In genomic region chr1:101041300-101041699, GRCh38 we compare ENCODE assay signal across 1 cellular context.
A peak's percentile ranks its signal among the peaks of the same experiment; 100 is the strongest.
TF ChIP-seq lines count a peak whose summit lies in the region.

No MANE protein-coding gene starts in this region.

TF ChIP-seq in K562, 482 proteins besides CTCF, POLR2A, EP300 and RAD21:
- TF ChIP-seq, protein P1, sequence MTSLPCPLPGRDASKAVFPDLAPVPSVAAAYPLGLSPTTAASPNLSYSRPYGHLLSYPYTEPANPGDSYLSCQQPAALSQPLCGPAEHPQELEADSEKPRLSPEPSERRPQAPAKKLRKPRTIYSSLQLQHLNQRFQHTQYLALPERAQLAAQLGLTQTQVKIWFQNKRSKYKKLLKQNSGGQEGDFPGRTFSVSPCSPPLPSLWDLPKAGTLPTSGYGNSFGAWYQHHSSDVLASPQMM (CRISPR knock-in tag; IDR thresholded peaks at IDR 0.05), result no peak
- 0 out of 2 replicates have a peak, but pooled peaks have one; percentile 68 for TF ChIP-seq TRIM28 (IDR thresholded peaks at IDR 0.05)
- TF ChIP-seq ZNF707 (CRISPR knock-in tag; conservative IDR thresholded peaks at IDR 0.05), result peak; percentile 97
- no peak for TF ChIP-seq RFX1 (IDR thresholded peaks at IDR 0.05)
- TF ChIP-seq ELF1 (tag; IDR thresholded peaks at IDR 0.05), result no peak
- no peak for TF ChIP-seq MCM5 (IDR thresholded peaks at IDR 0.05; ENCODE audit: low read depth)
- TF ChIP-seq HMGXB4 (CRISPR knock-in tag; IDR thresholded peaks at IDR 0.05), result no peak
- no peak for TF ChIP-seq ZNF79 (CRISPR knock-in tag; IDR thresholded peaks at IDR 0.05; ENCODE audit: low read depth)
- no peak for TF ChIP-seq IRF2 (CRISPR knock-in tag; IDR thresholded peaks at IDR 0.05)
- TF ChIP-seq TRIM24 (IDR thresholded peaks at IDR 0.05), result peak in 1 of 2 experiments; percentile 15; a peak in 1 of 4 replicates
- no peak for TF ChIP-seq CBX5 (IDR thresholded peaks at IDR 0.05; ENCODE audit: borderline replicate concordance, low read depth)
- TF ChIP-seq, protein P2, sequence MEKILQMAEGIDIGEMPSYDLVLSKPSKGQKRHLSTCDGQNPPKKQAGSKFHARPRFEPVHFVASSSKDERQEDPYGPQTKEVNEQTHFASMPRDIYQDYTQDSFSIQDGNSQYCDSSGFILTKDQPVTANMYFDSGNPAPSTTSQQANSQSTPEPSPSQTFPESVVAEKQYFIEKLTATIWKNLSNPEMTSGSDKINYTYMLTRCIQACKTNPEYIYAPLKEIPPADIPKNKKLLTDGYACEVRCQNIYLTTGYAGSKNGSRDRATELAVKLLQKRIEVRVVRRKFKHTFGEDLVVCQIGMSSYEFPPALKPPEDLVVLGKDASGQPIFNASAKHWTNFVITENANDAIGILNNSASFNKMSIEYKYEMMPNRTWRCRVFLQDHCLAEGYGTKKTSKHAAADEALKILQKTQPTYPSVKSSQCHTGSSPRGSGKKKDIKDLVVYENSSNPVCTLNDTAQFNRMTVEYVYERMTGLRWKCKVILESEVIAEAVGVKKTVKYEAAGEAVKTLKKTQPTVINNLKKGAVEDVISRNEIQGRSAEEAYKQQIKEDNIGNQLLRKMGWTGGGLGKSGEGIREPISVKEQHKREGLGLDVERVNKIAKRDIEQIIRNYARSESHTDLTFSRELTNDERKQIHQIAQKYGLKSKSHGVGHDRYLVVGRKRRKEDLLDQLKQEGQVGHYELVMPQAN (IDR thresholded peaks at IDR 0.05; ENCODE audit: borderline replicate concordance), result no peak
- TF ChIP-seq CBX3 (IDR thresholded peaks at IDR 0.05; ENCODE audit: borderline replicate concordance in 1 of 2, low read length in 2 of 2), result 0 out of 3 replicates have a peak, but pooled peaks of 1 of the 2 experiments have one; percentile 53
- no peak for TF ChIP-seq GTF3C2 (IDR thresholded peaks at IDR 0.05; ENCODE audit: borderline replicate concordance, extremely low read depth, insufficient read length)
- TF ChIP-seq SMAD3 (CRISPR knock-in tag; conservative IDR thresholded peaks at IDR 0.05), result no peak
- no peak for TF ChIP-seq ESRRA (IDR thresholded peaks at IDR 0.05; ENCODE audit: borderline replicate concordance, low read depth)
